In the genomic region with DNA sequence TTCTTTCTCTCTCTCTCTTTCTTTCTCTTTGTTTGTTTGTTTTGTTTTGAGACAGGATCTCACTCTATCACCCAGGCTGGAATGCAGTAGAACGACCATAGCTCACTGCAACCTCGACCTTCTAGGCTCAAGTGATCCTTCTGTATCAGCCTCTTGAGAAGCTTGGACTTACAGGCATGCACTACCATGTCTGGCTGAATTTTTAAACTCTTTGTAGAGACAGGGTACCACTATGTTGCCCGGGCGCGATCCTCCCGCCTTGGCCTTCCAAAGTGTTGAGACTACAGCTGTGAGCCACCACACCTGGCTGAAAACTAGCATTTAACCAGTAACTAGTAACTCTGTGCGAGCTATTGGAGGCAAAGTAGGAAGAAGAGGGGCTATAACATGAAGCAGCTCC, we compare ENCODE assay signal across 34 cellular contexts.
"Had no signal": no experiment of that assay in that cellular context is flagged by ENCODE, and none has a peak within 500 bp of the region (broad histone marks: within the 10 kb centered on the region; RNA-seq: fewer than 3 reads in every experiment).

No MANE protein-coding gene starts in this region.

- H3K27ac ChIP-seq: adrenal gland, body of pancreas, breast epithelium, PC-9, RWPE1, SJCRH30, SK-N-MC, WERI-Rb-1 had no signal

- H3K36me3 ChIP-seq: adrenal gland, breast epithelium, MG63, SJCRH30, WERI-Rb-1 had no signal

- H3K4me3 ChIP-seq: adrenal gland, body of pancreas, breast epithelium, MG63, PC-9, SJCRH30, SK-N-MC had no signal

- H3K27me3 ChIP-seq: adrenal gland, body of pancreas, breast epithelium, MG63, SJCRH30 had no signal

- H3K4me1 ChIP-seq: adrenal gland, body of pancreas, breast epithelium, SJCRH30 had no signal

- ATAC-seq: activated CD4-positive, alpha-beta T cell treated with anti-CD3 and anti-CD28 coated beads for 36 hours; activated naive CD4-positive, alpha-beta T cell treated with anti-CD3 and anti-CD28 coated beads, Interleukin-2, amount 50 U/mL, for 72 hours; activated T-cell treated with anti-CD3 and anti-CD28 coated beads, Interleukin-2, amount 50 U/mL, for 4 hours; body of pancreas had no signal

- FAIRE-seq: astrocyte, RCC 7860 had no signal

- H3K9me3 ChIP-seq: adrenal gland, body of pancreas, breast epithelium, MG63, SJCRH30 had no signal

- DNase-seq: activated CD4-positive, alpha-beta memory T cell treated with anti-CD3 and anti-CD28 coated beads for 36 hours; activated CD4-positive, alpha-beta T cell treated with anti-CD3 and anti-CD28 coated beads for 36 hours; activated CD4-positive, alpha-beta T cell treated with anti-CD3 and anti-CD28 coated beads, Interleukin-2, amount 50 U/mL, for 1 hour; activated CD8-positive, alpha-beta memory T cell treated with anti-CD3 and anti-CD28 coated beads, Interleukin-2, amount 50 U/mL, for 4 hours; activated gamma-delta T cell treated with Interleukin-2 at 50 U/mL for 16 hours; activated naive CD4-positive, alpha-beta T cell treated with anti-CD3 and anti-CD28 coated beads for 36 hours; activated T-cell treated with anti-CD3 and anti-CD28 coated beads for 4 hours; activated T-cell treated with anti-CD3 and anti-CD28 coated beads, Interleukin-2, amount 50 U/mL, for 4 hours; adrenal gland; body of pancreas; caudate nucleus; cerebellar nuclear complex; Kasumi-1; KG1; MG63; NCI-H1092; NCI-H1436 treated with DMSO at 0.1 percent for 48 hours; NCI-H1694 treated with DMSO at 0.1 percent for 48 hours; NCI-H2029; NCI-H510A; NCI-H526; NCI-H748 treated with DMSO at 0.1 percent for 48 hours; NK-92 treated with Interleukin-12 subunit alpha and Interleukin-12 subunit beta, amount 100 ng/mL, for 24 hours; PC-9; SHP77; SJCRH30; T1000; WERI-Rb-1 had no signal

- H2AFZ ChIP-seq: PC-9 had no signal

- H3K4me2 ChIP-seq: PC-9 had no signal
